In the genomic region with DNA sequence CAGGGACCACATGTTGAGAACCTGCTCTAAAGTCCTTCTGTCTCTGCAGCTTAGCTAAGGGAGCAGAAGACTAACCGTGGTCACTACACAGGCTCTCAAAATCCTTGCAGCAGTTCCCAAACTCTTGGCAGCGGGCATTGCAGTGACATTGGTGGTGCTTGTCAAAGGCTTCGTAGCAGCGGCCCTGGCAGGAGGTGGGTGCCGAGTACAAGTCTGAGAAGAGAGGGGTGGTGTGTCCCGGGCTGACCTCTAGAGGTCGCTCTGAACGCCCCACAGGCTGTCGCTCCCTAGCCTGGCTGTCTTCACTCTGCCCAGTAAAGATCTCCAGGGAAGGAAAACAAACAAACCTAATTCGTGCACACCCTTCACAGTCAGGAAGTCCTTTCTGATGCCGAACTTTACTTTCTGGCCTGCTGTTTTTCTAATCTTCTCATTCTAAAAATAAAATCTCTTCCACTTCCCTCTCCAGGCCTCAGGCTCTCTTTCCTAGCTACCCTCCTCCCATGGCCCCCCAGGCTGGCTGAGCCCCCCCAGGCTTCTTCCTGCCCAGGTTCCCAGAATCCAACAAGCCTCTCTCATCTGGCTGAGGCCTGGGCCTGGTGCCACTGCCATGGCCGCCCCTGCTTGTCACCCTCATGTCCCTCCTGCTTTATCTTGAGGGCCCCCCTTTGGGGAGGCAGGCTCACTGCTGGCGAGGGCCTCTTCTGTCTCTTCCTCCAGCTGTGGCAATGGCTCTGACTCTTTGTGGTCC, we compare ENCODE assay signal across 8 cellular contexts. TPM values are rescaled to one million over a fixed set of nuclear protein-coding genes. Genes with fewer than 3 reads are reported as not detected.
DNase-seq lines count a peak whose midpoint lies in the region; ATAC-seq and TF ChIP-seq lines count a peak whose summit lies in the region.

No MANE protein-coding gene starts in this region.

- H3K4me3 ChIP-seq in epithelial cell of esophagus (ENCODE audit: low read length), result no peak overlapping the region

- peak; percentile 64 for DNase-seq in CD1c-positive myeloid dendritic cell (ENCODE audit: extremely low spot score)
- peak; percentile 67 for DNase-seq in NCI-H526 treated with DMSO at 0.1 percent for 48 hours (lab: John Stamatoyannopoulos, UW)
- peak; percentile 22 for DNase-seq in activated T-cell treated with anti-CD3 and anti-CD28 coated beads for 1 hour (ENCODE audit: low read depth)
- DNase-seq in epithelial cell of esophagus (ENCODE audit: low read depth), result peak; percentile 65
- DNase-seq in mesenteric fat pad (ENCODE audit: low spot score), result peak; percentile 91
- peak; percentile 37 to 75 (median 68) for DNase-seq in stimulated activated naive CD4-positive, alpha-beta T cell (lab: John Stamatoyannopoulos, UW)

- TF ChIP-seq CTCF in epithelial cell of esophagus (IDR thresholded peaks at IDR 0.05; ENCODE audit: insufficient read depth, low read depth, low read length, missing control alignments), result peak; percentile 68

- ATAC-seq in HG02981 (IDR thresholded peaks at IDR 0.05; ENCODE audit: unreplicated experiment) (peak; percentile 44), GM18907 (IDR thresholded peaks at IDR 0.05; ENCODE audit: unreplicated experiment) (no peak)

RNA-seq across cellular contexts. Expression of a gene that starts 7.7 kb away (rescaled TPM):
- 1.4 TPM for total RNA-seq in mesenteric fat pad

RNA-seq across cellular contexts. Expression of a gene that starts 11.8 kb away (rescaled TPM):
- 17.6 TPM for total RNA-seq in mesenteric fat pad

RNA-seq across cellular contexts. Expression of a gene that starts 41.1 kb away (rescaled TPM):
- 79.4 TPM for total RNA-seq in mesenteric fat pad

RNA-seq across cellular contexts. Expression of a gene that starts 55.4 kb away (rescaled TPM):
- 40.3 TPM for total RNA-seq in mesenteric fat pad

Comparison
In these comparisons a context has a peak if more than half of its experiments do, and no peak if none do; other contexts are left out.
1. DNase-seq: peak in every context shown above with its lines; median percentile 91 in mesenteric fat pad; 68 in stimulated activated naive CD4-positive, alpha-beta T cell; 67 in NCI-H526 treated with DMSO at 0.1 percent for 48 hours; 65 in epithelial cell of esophagus; 64 in CD1c-positive myeloid dendritic cell; 22 in activated T-cell treated with anti-CD3 and anti-CD28 coated beads for 1 hour.